In the genomic region with DNA sequence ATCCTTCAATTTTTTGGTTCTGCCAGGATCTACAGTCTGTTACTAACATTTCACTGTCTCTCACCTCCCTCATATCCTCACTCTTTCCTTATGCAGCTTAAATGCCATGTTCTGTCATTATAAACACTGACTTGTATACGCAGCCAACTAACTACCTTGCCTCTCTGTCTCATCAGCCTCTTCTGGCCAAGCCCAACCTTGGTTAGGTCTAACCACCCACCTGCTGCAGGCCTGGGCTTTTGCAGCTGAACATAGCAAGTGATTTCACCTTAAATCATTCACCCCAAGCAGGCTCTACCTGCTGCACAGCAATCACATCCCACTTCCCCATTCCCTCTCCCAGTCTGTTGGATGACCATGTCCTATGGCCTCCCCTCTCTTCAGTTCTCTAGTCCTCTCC, we compare ENCODE assay signal across 8 cellular contexts.
"Had no signal": no experiment of that assay in that cellular context is flagged by ENCODE, and none has a peak within 500 bp of the region (broad histone marks: within the 10 kb centered on the region; RNA-seq: fewer than 3 reads in every experiment).

No MANE protein-coding gene starts in this region.

- DNase-seq: GM23248, GOT3, H7, KBM-7 had no signal

- H3K9ac ChIP-seq: GM23248, KMS-11 had no signal

- ATAC-seq: HCT116 had no signal

- H3K4me1 ChIP-seq: HAP-1 had no signal

- H3K4me3 ChIP-seq: GM23248, HAP-1 had no signal

- H3K36me3 ChIP-seq: HAP-1 had no signal

- H3K27ac ChIP-seq: GM23248, KMS-11 had no signal

- H3K9me3 ChIP-seq: HAP-1 had no signal

- H2AFZ ChIP-seq: GM23248 had no signal

- FAIRE-seq: HTR-8/SVneo had no signal

- H3K4me2 ChIP-seq: KMS-11 had no signal
